11 cellular contexts compared by ENCODE assay signal in the genomic region with DNA sequence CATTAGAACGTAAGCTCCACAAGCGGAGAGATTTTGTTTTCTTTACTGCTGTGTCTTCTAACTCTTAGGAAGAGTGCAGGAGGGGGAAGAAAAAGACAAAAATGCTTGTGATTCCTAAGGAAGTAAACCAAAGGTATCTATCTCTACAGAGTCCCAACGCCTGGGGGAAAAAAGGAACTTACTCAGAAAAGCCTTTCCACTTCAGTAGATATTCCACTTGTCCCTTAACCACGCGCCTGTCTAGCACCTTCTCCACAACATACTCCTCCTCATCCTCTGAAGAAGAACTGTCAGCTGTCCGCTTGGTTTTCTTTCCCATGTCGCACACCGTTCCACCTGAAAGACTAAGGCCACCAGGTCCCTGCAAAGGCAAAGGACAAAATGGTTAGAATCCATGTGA. TPM values are rescaled to one million over a fixed set of nuclear protein-coding genes. Genes with fewer than 3 reads are reported as not detected.
DNase-seq lines count a peak whose midpoint lies in the region; ATAC-seq and TF ChIP-seq lines count a peak whose summit lies in the region.
"Had no signal": no experiment of that assay in that cellular context is flagged by ENCODE, and none has a peak within 500 bp of the region (broad histone marks: within the 10 kb centered on the region; RNA-seq: fewer than 3 reads in every experiment).

No MANE protein-coding gene starts in this region.

- H3K79me2 ChIP-seq in SK-N-SH (ENCODE audit: insufficient read depth), result peaks cover 81% of the 10 kb centered on the region

- H3K4me3 Mint-ChIP-seq in activated T-helper 2 cell treated with anti-CD3 and anti-CD28 coated beads, Interferon-gamma antibody, Interleukin-2, Interleukin-4, amounts not matched to agents 10 μg/mL and 5 μg/mL and 100 μg/mL, durations not matched to agents 14 hours and 24 hours and 36 hours (ENCODE audit: low read depth), result no peak overlapping the region

- peaks cover 14 to 45% of the 10 kb centered on the region in 2 experiments for H3K36me3 ChIP-seq in SK-N-SH (replicated peaks in 1 of 2; ENCODE audit: control insufficient read depth in 1 of 2, insufficient read depth in 2 of 2, low read length in 1 of 2)

- H3K27me3 Mint-ChIP-seq in activated T-helper 2 cell treated with anti-CD3 and anti-CD28 coated beads, Interferon-gamma antibody, Interleukin-2, Interleukin-4, amounts not matched to agents 10 μg/mL and 5 μg/mL and 100 μg/mL, durations not matched to agents 14 hours and 24 hours and 36 hours (ENCODE audit: low read depth), result no peaks in the 10 kb centered on the region

- peaks cover 59% of the 10 kb centered on the region for H3F3A ChIP-seq in SK-N-SH (replicated peaks; ENCODE audit: insufficient read depth)

- no peaks in the 10 kb centered on the region for H4K20me1 ChIP-seq in SK-N-SH (ENCODE audit: insufficient read depth)

- no peaks in the 10 kb centered on the region for H3K9me3 ChIP-seq in SK-N-SH

- ATAC-seq in SK-N-SH treated with all-trans-retinoic acid at 6 μM for 48 hours, result no peak
- ATAC-seq in GM19452 (IDR thresholded peaks at IDR 0.05; ENCODE audit: unreplicated experiment), result no peak
- ATAC-seq: left cardiac atrium had no signal

- H3K36me3 Mint-ChIP-seq in activated T-helper 2 cell treated with anti-CD3 and anti-CD28 coated beads, Interferon-gamma antibody, Interleukin-2, Interleukin-4, amounts not matched to agents 10 μg/mL and 5 μg/mL and 100 μg/mL, durations not matched to agents 14 hours and 24 hours and 36 hours (ENCODE audit: low read depth), result peaks cover 50% of the 10 kb centered on the region

- CTCF ChIA-PET in SK-N-SH (lab: Yijun Ruan, JAX), result interaction anchor here (0.9 to 1.9 kb wide), 2 partner anchors 43 to 103 kb away, joined by 3 to 7 read pairs; no protein-coding TSS in a partner anchor

- no peaks in the 10 kb centered on the region for H3K27me3 ChIP-seq in SK-N-SH (ENCODE audit: insufficient read depth)

- no peak overlapping the region for H2AFZ ChIP-seq in SK-N-SH (ENCODE audit: low read depth)

- intact Hi-C loops in activated T-helper 2 cell treated with anti-CD3 and anti-CD28 coated beads, Interferon-gamma antibody, Interleukin-2, Interleukin-4, amounts not matched to agents 10 μg/mL and 5 μg/mL and 100 μg/mL, durations not matched to agents 14 hours and 24 hours and 36 hours (cut with micrococcal nuclease), result no loop called here

- WGBS in SK-N-SH (ENCODE audit: low lambda C conversion rate), result 96% methylated on average over 8 of the region's 8 CpGs

- H3K4me3 ChIP-seq in SK-N-SH (ENCODE audit: low read depth in 2 of 2, low read length in 1 of 2), result peak overlapping the region in 1 of 2 experiments; percentile 36; a peak in 1 of 4 replicates

- no peak for TF ChIP-seq EP300 in SK-N-SH (IDR thresholded peaks at IDR 0.05; ENCODE audit: borderline replicate concordance in 1 of 2, low read depth in 1 of 2, low read length in 1 of 2)

- peak overlapping the region; percentile 78 for H3K4me2 ChIP-seq in SK-N-SH

- H3K4me1 ChIP-seq in SK-N-SH (ENCODE audit: control insufficient read depth in 1 of 2, insufficient read depth in 2 of 2, low read depth in 1 of 2, low read length in 1 of 2), result peaks cover 18 to 44% of the 10 kb centered on the region in 2 experiments

- no peak for TF ChIP-seq CTCF in SK-N-SH (IDR thresholded peaks at IDR 0.05)

- DNase-seq in SK-N-SH, result no peak
- DNase-seq in activated T-helper 2 cell treated with anti-CD3 and anti-CD28 coated beads, Interferon-gamma antibody, Interleukin-2, Interleukin-4, amounts not matched to agents 10 μg/mL and 5 μg/mL and 100 μg/mL, durations not matched to agents 14 hours and 24 hours and 36 hours (ENCODE audit: low spot score), result no peak
- DNase-seq in islet precursor cell, result peak; percentile 59
- DNase-seq in substantia nigra (lab: John Stamatoyannopoulos, UW), result peak in 1 of 49 donors; percentile 1
- no peak for DNase-seq in activated T-cell treated with anti-CD3 and anti-CD28 coated beads, Interleukin-2, amount 50 U/mL, for 48 hours
- DNase-seq in activated naive CD4-positive, alpha-beta T cell (lab: John Stamatoyannopoulos, UW), result no peak
- DNase-seq: left cardiac atrium, NCI-H146, SHP77 treated with DMSO at 0.1 percent for 48 hours had no signal

- H3K27ac Mint-ChIP-seq in activated T-helper 2 cell treated with anti-CD3 and anti-CD28 coated beads, Interferon-gamma antibody, Interleukin-2, Interleukin-4, amounts not matched to agents 10 μg/mL and 5 μg/mL and 100 μg/mL, durations not matched to agents 14 hours and 24 hours and 36 hours, result peak overlapping the region; percentile 60

- POLR2A ChIA-PET in SK-N-SH (lab: Yijun Ruan, JAX), result no interaction called here

- peaks cover 23% of the 10 kb centered on the region for H3K4me1 Mint-ChIP-seq in activated T-helper 2 cell treated with anti-CD3 and anti-CD28 coated beads, Interferon-gamma antibody, Interleukin-2, Interleukin-4, amounts not matched to agents 10 μg/mL and 5 μg/mL and 100 μg/mL, durations not matched to agents 14 hours and 24 hours and 36 hours (ENCODE audit: low read depth)

- H3K27ac ChIP-seq in SK-N-SH (ENCODE audit: low read depth in 2 of 2, low read length in 1 of 2), result peak overlapping the region; percentile 98 to 99
- H3K27ac ChIP-seq in substantia nigra (ENCODE audit: low read depth, low read length, poor library complexity, severe bottlenecking), result peak overlapping the region; percentile 35

- H3K9ac ChIP-seq in SK-N-SH, result peak overlapping the region; percentile 83

- no peak for TF ChIP-seq RAD21 in SK-N-SH (IDR thresholded peaks at IDR 0.05; ENCODE audit: low read length)

- no peaks in the 10 kb centered on the region for H3K9me3 Mint-ChIP-seq in activated T-helper 2 cell treated with anti-CD3 and anti-CD28 coated beads, Interferon-gamma antibody, Interleukin-2, Interleukin-4, amounts not matched to agents 10 μg/mL and 5 μg/mL and 100 μg/mL, durations not matched to agents 14 hours and 24 hours and 36 hours

- no peaks in the 10 kb centered on the region for H3K9me2 ChIP-seq in SK-N-SH

TF ChIP-seq in SK-N-SH, 30 proteins besides CTCF, POLR2A, EP300 and RAD21 (continues in another document):
- no peak for TF ChIP-seq TCF12 (IDR thresholded peaks at IDR 0.05)
- no peak for TF ChIP-seq SIN3A (IDR thresholded peaks at IDR 0.05; ENCODE audit: borderline replicate concordance, low read depth, low read length)
- no peak for TF ChIP-seq ELF1 (IDR thresholded peaks at IDR 0.05)
- no peak for TF ChIP-seq FOXJ3 (CRISPR knock-in tag; IDR thresholded peaks at IDR 0.05)
- TF ChIP-seq EZH2phosphoT487 (IDR thresholded peaks at IDR 0.05; ENCODE audit: borderline replicate concordance, low read depth), result no peak
- TF ChIP-seq FOSL2 (IDR thresholded peaks at IDR 0.05; ENCODE audit: borderline replicate concordance, low read depth), result no peak

TF ChIP-seq in SK-N-SH treated with all-trans-retinoic acid at 6 μM for 48 hours, 23 proteins besides CTCF, POLR2A, EP300 and RAD21:
- no peak for TF ChIP-seq TOX (CRISPR knock-in tag; IDR thresholded peaks at IDR 0.05; ENCODE audit: borderline replicate concordance)
- TF ChIP-seq ZNF8 (CRISPR knock-in tag; IDR thresholded peaks at IDR 0.05), result no peak
- no peak for TF ChIP-seq BACH2 (CRISPR knock-in tag; IDR thresholded peaks at IDR 0.05; ENCODE audit: borderline replicate concordance)
- no peak for TF ChIP-seq ESRRG (CRISPR knock-in tag; IDR thresholded peaks at IDR 0.05)
- no peak for TF ChIP-seq RARB (CRISPR knock-in tag; IDR thresholded peaks at IDR 0.05)
- TF ChIP-seq CSDC2 (CRISPR knock-in tag; IDR thresholded peaks at IDR 0.05), result no peak
- no peak for TF ChIP-seq ZNF70 (CRISPR knock-in tag; IDR thresholded peaks at IDR 0.05)
- no peak for TF ChIP-seq POU6F1 (CRISPR knock-in tag; IDR thresholded peaks at IDR 0.05; ENCODE audit: borderline replicate concordance, low read depth)

RNA-seq across cellular contexts. Expression of gene CBX5, which starts 22.6 kb away (rescaled TPM):
- polyA plus RNA-seq in SK-N-SH (2012; rRNA removed), result 11.6 and 14.1 TPM in 2 replicates
- polyA plus RNA-seq in SK-N-SH (2012; cell fraction: cytosol; rRNA removed), result 15.2 and 17.9 TPM in 2 replicates
- 8.3 and 12.6 TPM in 2 replicates for polyA plus RNA-seq in SK-N-SH (2012; cell fraction: nucleus; rRNA removed)
- total RNA-seq in activated T-helper 2 cell treated with anti-CD3 and anti-CD28 coated beads, Interferon-gamma antibody, Interleukin-2, Interleukin-4, amounts not matched to agents 10 μg/mL and 5 μg/mL and 100 μg/mL, durations not matched to agents 14 hours and 24 hours and 36 hours, result 98.1 and 100 TPM in 2 replicates

RNA-seq across cellular contexts. Expression of gene HNRNPA1, which starts 23.2 kb away (rescaled TPM):
- polyA plus RNA-seq in SK-N-SH (2012; rRNA removed), result 773 and 841 TPM in 2 replicates
- polyA plus RNA-seq in SK-N-SH (2012; cell fraction: cytosol; rRNA removed), result 1,054 and 1,304 TPM in 2 replicates
- polyA plus RNA-seq in SK-N-SH (2012; cell fraction: nucleus; rRNA removed), result 350 and 539 TPM in 2 replicates
- 1,977 and 2,036 TPM in 2 replicates for total RNA-seq in activated T-helper 2 cell treated with anti-CD3 and anti-CD28 coated beads, Interferon-gamma antibody, Interleukin-2, Interleukin-4, amounts not matched to agents 10 μg/mL and 5 μg/mL and 100 μg/mL, durations not matched to agents 14 hours and 24 hours and 36 hours

RNA-seq across cellular contexts. Expression of gene NFE2, which starts 43.5 kb away (rescaled TPM):
- 0.16 and 0.25 TPM in 2 replicates for polyA plus RNA-seq in SK-N-SH (2012; rRNA removed)
- polyA plus RNA-seq in SK-N-SH (2012; cell fraction: cytosol; rRNA removed), result 0.10 and 0.13 TPM in 2 replicates
- polyA plus RNA-seq in SK-N-SH (2012; cell fraction: nucleus; rRNA removed), result 0.17 and 0.25 TPM in 2 replicates
- total RNA-seq in activated T-helper 2 cell treated with anti-CD3 and anti-CD28 coated beads, Interferon-gamma antibody, Interleukin-2, Interleukin-4, amounts not matched to agents 10 μg/mL and 5 μg/mL and 100 μg/mL, durations not matched to agents 14 hours and 24 hours and 36 hours, result not detected in 2 replicates
